In the genomic region with DNA sequence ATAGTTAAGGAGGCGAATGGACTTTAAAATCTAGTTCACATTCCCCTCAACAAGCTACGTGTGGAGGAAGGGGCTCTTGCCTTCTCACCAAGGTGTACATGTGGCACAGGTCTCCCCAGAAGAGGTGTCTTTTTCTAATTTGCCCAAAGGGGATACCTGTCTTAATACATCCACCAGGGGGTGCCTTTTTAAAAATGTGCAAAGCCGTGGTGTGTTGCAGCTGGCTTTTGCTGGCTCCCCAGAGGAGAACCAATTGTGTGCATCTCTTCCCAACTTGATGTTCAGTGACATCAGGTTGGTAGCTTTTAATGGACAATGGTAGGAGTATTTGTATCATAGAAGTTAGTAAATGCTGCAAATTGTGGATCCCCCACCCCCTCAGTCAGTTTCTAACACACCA, we compare ENCODE assay signal across 8 cellular contexts. TPM values are rescaled to one million over a fixed set of nuclear protein-coding genes. Genes with fewer than 3 reads are reported as not detected.
A peak's percentile ranks its signal among the peaks of the same experiment; 100 is the strongest.
DNase-seq lines count a peak whose midpoint lies in the region; ATAC-seq, FAIRE-seq and TF ChIP-seq lines count a peak whose summit lies in the region.

No MANE protein-coding gene starts in this region.

- H2BK12ac ChIP-seq in H1 (ENCODE audit: low read depth, low read length), result peak overlapping the region; percentile 95; the same call in 1 of the 2 replicates

- TF ChIP-seq CTCF in heart right ventricle (IDR thresholded peaks at IDR 0.05) (peak in 7 of 9 donors; percentile 34 to 55 (median 43)), H1 (IDR thresholded peaks at IDR 0.05; ENCODE audit: control extremely low read depth in 1 of 3, insufficient read depth in 1 of 3, low read depth in 1 of 3, low read length in 3 of 3) (peak; percentile 6 to 70 (median 62)), gastrocnemius medialis (IDR thresholded peaks at IDR 0.05 in 4 of 5, conservative IDR thresholded peaks at IDR 0.05 in 1 of 5) (peak in 4 of 5 experiments; percentile 19 to 51 (median 32))

- TF ChIP-seq POLR2A in H1 (IDR thresholded peaks at IDR 0.05; ENCODE audit: control extremely low read depth in 1 of 2, low read depth in 2 of 2, low read length in 2 of 2) (no peak), gastrocnemius medialis (IDR thresholded peaks at IDR 0.05) (no peak)

- 75 to 78% methylated on average over 3 of the region's 3 CpGs for WGBS in heart right ventricle, 2 donors
- WGBS in H1 (ENCODE audit: extremely low coverage in 1 of 2, insufficient coverage in 1 of 2, insufficient read length in 1 of 2, insufficient replicate concordance in 2 of 2, low coverage in 1 of 2, low lambda C conversion rate in 2 of 2, missing lambda C conversion rate in 1 of 2), 2 experiments, result 69% methylated on average over 3 of the region's 3 CpGs; no CpG with 5 or more reads in 1 of the 2 experiments

- no peak overlapping the region for H3K18ac ChIP-seq in H1 (ENCODE audit: extremely low read depth, low read length)

- no peak overlapping the region for H2AFZ ChIP-seq in H1 (ENCODE audit: low read length)

- CTCF ChIA-PET in H1 (lab: Charles Lee; ENCODE audit: partially characterized antibody), result interaction anchor here (0.6 to 6.4 kb wide), 34 partner anchors 8 to 330 kb away, joined by 3 to 77 read pairs (median 4); a partner anchor contains a TSS

- H4K91ac ChIP-seq in H1 (replicated peaks; ENCODE audit: insufficient read length, low read length), result no peak overlapping the region

- no peaks in the 10 kb centered on the region for H3K23me2 ChIP-seq in H1 (ENCODE audit: low read depth, low read length)

- peaks cover 0 to 35% (median 20%) of the 10 kb centered on the region in 11 donors for H3K9me3 ChIP-seq in heart right ventricle
- H3K9me3 ChIP-seq in H1 (ENCODE audit: insufficient read depth in 2 of 2, low read depth in 1 of 2, low read length in 1 of 2), result peaks cover 24 to 29% of the 10 kb centered on the region in 2 experiments
- peaks cover 0 to 11% (median 8%) of the 10 kb centered on the region in 3 donors for H3K9me3 ChIP-seq in gastrocnemius medialis

- H3K56ac ChIP-seq in H1 (replicated peaks; ENCODE audit: insufficient read length, low read depth, low read length), result no peak overlapping the region

- TF ChIP-seq EP300 in H1 (IDR thresholded peaks at IDR 0.05; ENCODE audit: borderline replicate concordance in 1 of 2, low read depth in 2 of 2, low read length in 2 of 2), result no peak

- no peak overlapping the region for H2BK20ac ChIP-seq in H1 (ENCODE audit: low read length)

- peak; percentile 69 for FAIRE-seq in H1 (lab: Jason Lieb, UNC)

- no peak overlapping the region for H3K4ac ChIP-seq in H1 (replicated peaks; ENCODE audit: insufficient read length, low read depth, low read length)

- no peaks in the 10 kb centered on the region for H4K20me1 ChIP-seq in H1 (replicated peaks in 1 of 2; ENCODE audit: control insufficient read depth in 1 of 2, insufficient read depth in 2 of 2, low read length in 2 of 2)

- DNase-seq in heart right ventricle, result peak in 1 of 2 donors; percentile 6
- DNase-seq in Right ventricle myocardium inferior (ENCODE audit: missing footprints), result no peak
- peak; percentile 11 for DNase-seq in T-helper 22 cell (ENCODE audit: low read depth)
- DNase-seq in H1 (ENCODE audit: low read depth in 1 of 2, low spot score in 2 of 2), result no peak
- DNase-seq in gastrocnemius medialis, result no peak
- DNase-seq in cerebellum (ENCODE audit: low spot score), result no peak
- DNase-seq in G401 (ENCODE audit: low spot score), result no peak

- TF ChIP-seq RAD21 in H1 (IDR thresholded peaks at IDR 0.05 in 1 of 2, conservative IDR thresholded peaks at IDR 0.05 in 1 of 2; ENCODE audit: low read depth in 2 of 2, low read length in 2 of 2), result peak; percentile 53 to 68

- H3K4me3 ChIP-seq in heart right ventricle, result no peak overlapping the region
- no peak overlapping the region for H3K4me3 ChIP-seq in H1 (ENCODE audit: extremely low read depth in 1 of 4, insufficient read depth in 2 of 4, low read depth in 3 of 4, low read length in 4 of 4)
- H3K4me3 ChIP-seq in gastrocnemius medialis, result no peak overlapping the region

- H4K5ac ChIP-seq in H1 (ENCODE audit: insufficient read length, low read depth, low read length), result no peak overlapping the region

- no peaks in the 10 kb centered on the region for H3K79me1 ChIP-seq in H1 (ENCODE audit: low read depth, low read length)

- no peak overlapping the region; the same call in 1 of the 2 replicates for H2AK5ac ChIP-seq in H1 (ENCODE audit: low read depth, low read length)

- H3K27me3 ChIP-seq in heart right ventricle, result no peaks in the 10 kb centered on the region
- H3K27me3 ChIP-seq in H1 (replicated peaks in 1 of 4; ENCODE audit: control insufficient read depth in 3 of 4, extremely low read depth in 1 of 4, insufficient read depth in 3 of 4, low read length in 3 of 4), result no peaks in the 10 kb centered on the region
- H3K27me3 ChIP-seq in gastrocnemius medialis, result no peaks in the 10 kb centered on the region

- no peak overlapping the region for H3K14ac ChIP-seq in H1 (ENCODE audit: insufficient read length)

- intact Hi-C loops in heart right ventricle (cut with DNase I), result loop anchor here in 1 of 10 donors (1.0 kb wide), 1 partner anchor 92 kb away; no protein-coding TSS in a partner anchor
- intact Hi-C loops in Right ventricle myocardium inferior (cut with DNase I), result no loop called here
- intact Hi-C loops in gastrocnemius medialis (cut with DNase I; ENCODE audit: low total_unique reads), result loop anchor here (5.0 kb wide), 1 partner anchor 57 kb away; no protein-coding TSS in a partner anchor

- no peak overlapping the region for H4K8ac ChIP-seq in H1 (ENCODE audit: extremely low read depth, insufficient read depth, low read length)

- no peak overlapping the region for H3K23ac ChIP-seq in H1 (ENCODE audit: insufficient read length)

- H3K4me1 ChIP-seq in heart right ventricle (no peaks in the 10 kb centered on the region), H1 (replicated peaks in 1 of 4; ENCODE audit: control insufficient read depth in 3 of 4, insufficient read depth in 4 of 4, low read length in 3 of 4) (peaks cover 0 to 19% (median 1%) of the 10 kb centered on the region in 4 experiments; a peak in 2 of 7 replicates), gastrocnemius medialis (no peaks in the 10 kb centered on the region)

- no peak overlapping the region for H3K27ac ChIP-seq in heart right ventricle
- H3K27ac ChIP-seq in H1 (ENCODE audit: low read depth, low read length), result no peak overlapping the region
- no peak overlapping the region for H3K27ac ChIP-seq in gastrocnemius medialis

- no peak overlapping the region for H2BK5ac ChIP-seq in H1 (ENCODE audit: low read depth, low read length)

- in situ Hi-C loops in gastrocnemius medialis (cut with MboI; ENCODE audit: low sequenced_read_pairs in 4 of 4), result no loop called here
- in situ Hi-C loops in G401 (cut with HindIII; ENCODE audit: low sequenced_read_pairs), result no loop called here

- H3K79me2 ChIP-seq in H1 (ENCODE audit: control insufficient read depth in 1 of 2, insufficient read depth in 2 of 2, low read length in 2 of 2), result no peaks in the 10 kb centered on the region

- POLR2A ChIA-PET in H1 (lab: Charles Lee; ENCODE audit: partially characterized antibody), result interaction anchor here (0.6 to 1.8 kb wide), 5 partner anchors 10 to 71 kb away, joined by 3 to 5 read pairs (median 3); no protein-coding TSS in a partner anchor

- no peak overlapping the region for H2BK15ac ChIP-seq in H1 (ENCODE audit: low read length)

- ATAC-seq in heart right ventricle (no peak), Right ventricle myocardium inferior (no peak), HG03039 (IDR thresholded peaks at IDR 0.05; ENCODE audit: unreplicated experiment) (peak; percentile 32), gastrocnemius medialis (peak in 1 of 2 donors; percentile 41)

- H3K9ac ChIP-seq in H1 (replicated peaks in 1 of 4; ENCODE audit: extremely low read depth in 1 of 4, low read depth in 3 of 4, low read length in 3 of 4), result no peak overlapping the region

- H3K4me2 ChIP-seq in H1 (ENCODE audit: insufficient read depth in 1 of 2, low read depth in 2 of 2, low read length in 2 of 2), result no peak overlapping the region

- no peak overlapping the region for H2BK120ac ChIP-seq in H1 (replicated peaks; ENCODE audit: low read depth, low read length)

- peaks cover 0 to 45% (median 16%) of the 10 kb centered on the region in 9 donors for H3K36me3 ChIP-seq in heart right ventricle
- peaks cover 0 to 14% (median 2%) of the 10 kb centered on the region in 4 experiments; a peak in 3 of 8 replicates for H3K36me3 ChIP-seq in H1 (ENCODE audit: control insufficient read depth in 2 of 4, insufficient read depth in 4 of 4, low read length in 3 of 4)
- peaks cover 0 to 24% of the 10 kb centered on the region in 2 donors for H3K36me3 ChIP-seq in gastrocnemius medialis

RNA-seq across cellular contexts. Expression of a gene that starts 33.8 kb away (rescaled TPM):
- total RNA-seq in heart right ventricle, result 10 to 100 TPM; 15.2 to 26.4 (median 18.6) TPM
- polyA plus RNA-seq in heart right ventricle, result 1 to 10 TPM; 9.3 to 9.9 TPM
- 15.9 TPM for total RNA-seq in Right ventricle myocardium inferior
- total RNA-seq in H1 (2021; fragmentation: NEBNext Ultra II Directional; extraction: Animal tissue kit (Norgen Biotek cat#: 25700)), result 16.2 and 18.3 TPM in 2 replicates
- 7.3 and 9.8 TPM in 2 replicates for polyA plus RNA-seq in H1 (2011; rRNA removed)
- 12.6 TPM for polyA plus RNA-seq in H1 (2011; cell fraction: cytosol; rRNA removed)
- polyA plus RNA-seq in H1 (2011; cell fraction: nucleus; rRNA removed), result 4.3 TPM
- polyA plus RNA-seq in H1 (2012, experiment 1 of 2), result 9.6 to 13.3 TPM (median 9.8 TPM) in 4 replicates
- polyA plus RNA-seq in H1 (2012, experiment 2 of 2), result 1.9 TPM
- 11.1 TPM for polyA plus RNA-seq in H1 (2013, experiment 1 of 2)
- polyA plus RNA-seq in H1 (2013, experiment 2 of 2), result 10.9 TPM
- polyA minus RNA-seq in H1 (2011; rRNA and poly(A)+ RNA removed), result 10.7 and 14.9 TPM in 2 replicates
- polyA minus RNA-seq in H1 (2011; cell fraction: cytosol; rRNA and poly(A)+ RNA removed), result 8.5 TPM
- polyA minus RNA-seq in H1 (2011; cell fraction: nucleus; rRNA and poly(A)+ RNA removed), result 7.5 TPM
- total RNA-seq in gastrocnemius medialis, result 10 to 100 TPM in 3 of 4 donors, 1 to 10 TPM in 1; 6.3 to 13.6 (median 10.3) TPM
- total RNA-seq in cerebellum, result 30.8 TPM
- 7.8 and 19.0 TPM in 2 replicates for total RNA-seq in G401 (2014; rRNA removed; shearing (Covaris generic))

RNA-seq across cellular contexts. Expression of a gene that starts 50.5 kb away (rescaled TPM):
- total RNA-seq in heart right ventricle (under 1 TPM in 1 of 10 donors, not detected in 9; 0.56 TPM), Right ventricle myocardium inferior (not detected), gastrocnemius medialis (not detected), cerebellum (23.0 TPM)
- polyA plus RNA-seq in heart right ventricle (under 1 TPM; 0.09 to 0.15 TPM), H1 (2011; rRNA removed) (10.9 and 19.3 TPM in 2 replicates)
- 17.1 and 19.1 TPM in 2 replicates for total RNA-seq in H1 (2021; fragmentation: NEBNext Ultra II Directional; extraction: Animal tissue kit (Norgen Biotek cat#: 25700))
- polyA plus RNA-seq in H1 (2011; cell fraction: cytosol; rRNA removed), result 13.2 TPM
- polyA plus RNA-seq in H1 (2011; cell fraction: nucleus; rRNA removed), result 9.3 TPM
- 12.8 to 15.4 TPM (median 14.3 TPM) in 4 replicates for polyA plus RNA-seq in H1 (2012, experiment 1 of 2)
- polyA plus RNA-seq in H1 (2012, experiment 2 of 2), result 2.7 TPM
- 20.5 TPM for polyA plus RNA-seq in H1 (2013, experiment 1 of 2)
- 21.2 TPM for polyA plus RNA-seq in H1 (2013, experiment 2 of 2)
- 27.4 and 30.6 TPM in 2 replicates for polyA minus RNA-seq in H1 (2011; rRNA and poly(A)+ RNA removed)
- 6.8 TPM for polyA minus RNA-seq in H1 (2011; cell fraction: cytosol; rRNA and poly(A)+ RNA removed)
- polyA minus RNA-seq in H1 (2011; cell fraction: nucleus; rRNA and poly(A)+ RNA removed), result 21.1 TPM
- total RNA-seq in G401 (2014; rRNA removed; shearing (Covaris generic)), result 1.0 and 1.3 TPM in 2 replicates
